Comparison of ENCODE assay signal across 17 cellular contexts in genomic region chr9:116212986-116213672, GRCh38. TPM values are rescaled to one million over a fixed set of nuclear protein-coding genes. Genes with fewer than 3 reads are reported as not detected.
"Had no signal": no experiment of that assay in that cellular context is flagged by ENCODE, and none has a peak within 500 bp of the region (broad histone marks: within the 10 kb centered on the region; RNA-seq: fewer than 3 reads in every experiment).

No MANE protein-coding gene starts in this region.

- H3K4me1 ChIP-seq: heart right ventricle, right atrium auricular region, sigmoid colon had no signal

- H3K27me3 ChIP-seq: heart right ventricle, neutrophil, right atrium auricular region, sigmoid colon had no signal

- H3K4me3 Mint-ChIP-seq: naive thymus-derived CD8-positive, alpha-beta T cell had no signal

- ATAC-seq: esophagus mucosa; heart right ventricle; mucosa of descending colon; naive thymus-derived CD8-positive, alpha-beta T cell had no signal

- H3K36me3 ChIP-seq: neutrophil, sigmoid colon had no signal

- H3K4me1 Mint-ChIP-seq: naive thymus-derived CD8-positive, alpha-beta T cell had no signal

- H3K4me3 ChIP-seq: dorsolateral prefrontal cortex, heart right ventricle, mucosa of descending colon, right atrium auricular region, sigmoid colon, skin epidermis had no signal

- H3K36me3 Mint-ChIP-seq: naive thymus-derived CD8-positive, alpha-beta T cell had no signal

- DNase-seq: cortex of kidney; dorsolateral prefrontal cortex; effector CD8-positive, alpha-beta T cell; heart right ventricle; hypothalamus; kidney; mucosa of descending colon; naive thymus-derived CD8-positive, alpha-beta T cell; sigmoid colon; stimulated activated CD4-positive, alpha-beta T cell treated with anti-CD3 and anti-CD28 coated beads, Interleukin-12 subunit alpha, Interleukin-12 subunit beta, amount 100 ng/mL, for 4 hours; stimulated activated CD4-positive, alpha-beta T cell treated with anti-CD3 and anti-CD28 coated beads, Interleukin-2, amount 100 ng/mL, for 48 hours; stimulated activated naive CD4-positive, alpha-beta T cell treated with Interleukin-2 at 50 U/mL for 16 hours; trophoblast cell had no signal

- H3K9me3 ChIP-seq: heart right ventricle, mucosa of descending colon, neutrophil, right atrium auricular region, sigmoid colon had no signal

- H3K27ac Mint-ChIP-seq: naive thymus-derived CD8-positive, alpha-beta T cell had no signal

- H3K27ac ChIP-seq: dorsolateral prefrontal cortex, heart right ventricle, neutrophil, right atrium auricular region, sigmoid colon, skin epidermis had no signal

RNA-seq across cellular contexts. Expression of gene PAPPA, which starts 59.5 kb away (rescaled TPM):
- total RNA-seq: naive thymus-derived CD8-positive, alpha-beta T cell had no signal
